ENCODE assay signal across 8 cellular contexts in genomic region chr9:2014148-2014547, GRCh38. TPM values are rescaled to one million over a fixed set of nuclear protein-coding genes. Genes with fewer than 3 reads are reported as not detected.
A peak's percentile ranks its signal among the peaks of the same experiment; 100 is the strongest.
DNase-seq lines count a peak whose midpoint lies in the region; ATAC-seq and TF ChIP-seq lines count a peak whose summit lies in the region.

No MANE protein-coding gene starts in this region.

- intact Hi-C loops in esophagus muscularis mucosa (cut with DNase I) (loop anchor here (10.0 kb wide), 2 partner anchors 111 to 801 kb away; no protein-coding TSS in a partner anchor), prostate gland (cut with DNase I) (loop anchor here (2.0 to 10.0 kb wide), 2 partner anchors 113 to 831 kb away; partner anchors contain the start of gene PUM3)

- H3K27ac ChIP-seq in RWPE2 (ENCODE audit: poor library complexity, severe bottlenecking) (peak overlapping the region; percentile 77), esophagus muscularis mucosa (replicated peaks in 1 of 4) (peak overlapping the region; percentile 95 to 100 (median 98)), prostate gland (peak overlapping the region; percentile 95 to 98)

- no peak for DNase-seq in GM12864 (ENCODE audit: low read depth)
- DNase-seq in RWPE2 (ENCODE audit: low spot score): no peak
- no peak for DNase-seq in esophagus muscularis mucosa (ENCODE audit: extremely low spot score)
- DNase-seq in prostate gland (ENCODE audit: low spot score): no peak
- DNase-seq in erythroblast (lab: John Stamatoyannopoulos, UW): no peak
- no peak for DNase-seq in ecto neural progenitor cell (ENCODE audit: low spot score)
- DNase-seq in NOMO-1 treated with dmso at 0.1 percent for 144 hours (lab: John Stamatoyannopoulos, UW; ENCODE audit: unreplicated experiment): no peak
- no peak for DNase-seq in AG08396 (ENCODE audit: low spot score)

- no peak for ATAC-seq in RWPE2 (ENCODE audit: low read depth)

- H3K27me3 ChIP-seq in RWPE2 (ENCODE audit: insufficient read depth, poor library complexity, severe bottlenecking): no peaks in the 10 kb centered on the region
- no peaks in the 10 kb centered on the region for H3K27me3 ChIP-seq in esophagus muscularis mucosa
- H3K27me3 ChIP-seq in prostate gland (replicated peaks; ENCODE audit: insufficient read depth): no peaks in the 10 kb centered on the region

- H3K9me3 ChIP-seq in RWPE2 (ENCODE audit: severe bottlenecking) (no peaks in the 10 kb centered on the region), esophagus muscularis mucosa (no peaks in the 10 kb centered on the region), prostate gland (no peaks in the 10 kb centered on the region)

- no peak for TF ChIP-seq EP300 in esophagus muscularis mucosa (IDR thresholded peaks at IDR 0.05)

- no peak for TF ChIP-seq CTCF in GM12864 (IDR thresholded peaks at IDR 0.05; ENCODE audit: low read depth, low read length, missing control alignments)
- no peak for TF ChIP-seq CTCF in RWPE2 (IDR thresholded peaks at IDR 0.05; ENCODE audit: poor library complexity, severe bottlenecking)
- TF ChIP-seq CTCF in esophagus muscularis mucosa (IDR thresholded peaks at IDR 0.05): no peak
- TF ChIP-seq CTCF in prostate gland (IDR thresholded peaks at IDR 0.05): no peak

- 5% methylated on average over 12 of the region's 12 CpGs for WGBS in esophagus muscularis mucosa
- 4% methylated on average over 12 of the region's 12 CpGs for WGBS in prostate gland

- peak overlapping the region; percentile 98 for H3K4me3 ChIP-seq in GM12864 (ENCODE audit: low read depth, low read length)
- H3K4me3 ChIP-seq in RWPE2 (ENCODE audit: severe bottlenecking): peak overlapping the region; percentile 62
- peak overlapping the region; percentile 83 to 95 (median 88) for H3K4me3 ChIP-seq in esophagus muscularis mucosa
- H3K4me3 ChIP-seq in prostate gland: peak overlapping the region; percentile 83 to 87

- H3K36me3 ChIP-seq in RWPE2 (ENCODE audit: low read depth) (no peaks in the 10 kb centered on the region), esophagus muscularis mucosa (no peaks in the 10 kb centered on the region), prostate gland (no peaks in the 10 kb centered on the region)

- H3K4me1 ChIP-seq in RWPE2 (ENCODE audit: insufficient read depth, poor library complexity, severe bottlenecking) (peaks cover 5% of the 10 kb centered on the region), esophagus muscularis mucosa (peaks cover 20 to 26% (median 23%) of the 10 kb centered on the region in 4 donors), prostate gland (replicated peaks) (peaks cover 8% of the 10 kb centered on the region)

- no peak for TF ChIP-seq POLR2A in esophagus muscularis mucosa (IDR thresholded peaks at IDR 0.05; ENCODE audit: low read depth)
- TF ChIP-seq POLR2A in prostate gland (IDR thresholded peaks at IDR 0.05): no peak
- no peak for TF ChIP-seq POLR2A in erythroblast (IDR thresholded peaks at IDR 0.05; ENCODE audit: low read length)

RNA-seq across cellular contexts. Expression of gene SMARCA2, which starts 1.0 kb away (rescaled TPM):
- total RNA-seq in esophagus muscularis mucosa (10 to 100 TPM; 76.7 to 99.0 (median 89.8) TPM), prostate gland (100 to 1,000 TPM; 125 to 175 TPM)
